Comparison of ENCODE assay signal across 16 cellular contexts in genomic region chr10:121578298-121578697, GRCh38. TPM values are rescaled to one million over a fixed set of nuclear protein-coding genes. Genes with fewer than 3 reads are reported as not detected.
DNase-seq lines count a peak whose midpoint lies in the region; ATAC-seq and TF ChIP-seq lines count a peak whose summit lies in the region.
"Had no signal": no experiment of that assay in that cellular context is flagged by ENCODE, and none has a peak within 500 bp of the region (broad histone marks: within the 10 kb centered on the region; RNA-seq: fewer than 3 reads in every experiment).

No MANE protein-coding gene starts in this region.

- in situ Hi-C loops in GM13976 (cut with MboI; ENCODE audit: low sequenced_read_pairs, unreplicated experiment), result no loop called here

- 61 to 69% methylated on average over 4 to 7 of the region's 9 CpGs for WGBS in esophagus squamous epithelium, 2 donors

- no peak overlapping the region for H3K4me3 Mint-ChIP-seq in progenitor cell of endocrine pancreas (ENCODE audit: low read depth)
- H3K4me3 Mint-ChIP-seq: CD4-positive, alpha-beta memory T cell had no signal

- H3K9me3 ChIP-seq in cardiac muscle cell (ENCODE audit: low read depth), result no peaks in the 10 kb centered on the region
- no peaks in the 10 kb centered on the region for H3K9me3 ChIP-seq in esophagus squamous epithelium
- H3K9me3 ChIP-seq in uterus, result no peaks in the 10 kb centered on the region

- no peaks in the 10 kb centered on the region for H3K27me3 Mint-ChIP-seq in progenitor cell of endocrine pancreas
- H3K27me3 Mint-ChIP-seq: CD4-positive, alpha-beta memory T cell had no signal

- no peak for TF ChIP-seq POLR2A in esophagus squamous epithelium (IDR thresholded peaks at IDR 0.05)
- TF ChIP-seq POLR2A in uterus (IDR thresholded peaks at IDR 0.05), result no peak

- peaks cover 56% of the 10 kb centered on the region for H3K4me1 Mint-ChIP-seq in progenitor cell of endocrine pancreas (ENCODE audit: low read depth)
- H3K4me1 Mint-ChIP-seq: CD4-positive, alpha-beta memory T cell had no signal

- intact Hi-C loops in left ventricle myocardium superior (cut with micrococcal nuclease) (no loop called here), esophagus squamous epithelium (cut with DNase I) (no loop called here), uterus (cut with DNase I; ENCODE audit: low total_unique reads) (no loop called here)

- DNase-seq in cardiac muscle cell (ENCODE audit: low read depth in 1 of 2, low spot score in 1 of 2) (no peak), left ventricle myocardium superior (no peak), esophagus squamous epithelium (lab: John Stamatoyannopoulos, UW) (no peak), progenitor cell of endocrine pancreas (ENCODE audit: low spot score, unreplicated experiment) (no peak), uterus (no peak), GM13976 (ENCODE audit: low spot score) (no peak), cerebellar nuclear complex (lab: John Stamatoyannopoulos, UW) (no peak), NCI-H1930 (lab: John Stamatoyannopoulos, UW) (no peak)
- DNase-seq: CD4-positive, alpha-beta memory T cell; DMS79; GM23248; KBM-7; NCI-H1436; NCI-H2081; NCI-H510A treated with DMSO at 0.1 percent for 48 hours had no signal

- ATAC-seq in left ventricle myocardium superior, result no peak

- H3K27me3 ChIP-seq in cardiac muscle cell, result no peaks in the 10 kb centered on the region
- no peaks in the 10 kb centered on the region for H3K27me3 ChIP-seq in esophagus squamous epithelium
- H3K27me3 ChIP-seq in uterus, result no peaks in the 10 kb centered on the region

- no peaks in the 10 kb centered on the region for H3K9me3 Mint-ChIP-seq in progenitor cell of endocrine pancreas (ENCODE audit: low read depth)

- peak overlapping the region; percentile 21 for H3K27ac Mint-ChIP-seq in progenitor cell of endocrine pancreas

- H3K36me3 Mint-ChIP-seq in progenitor cell of endocrine pancreas (ENCODE audit: insufficient read depth), result peaks cover 15% of the 10 kb centered on the region
- H3K36me3 Mint-ChIP-seq: CD4-positive, alpha-beta memory T cell had no signal

- H3K36me3 ChIP-seq in cardiac muscle cell (no peaks in the 10 kb centered on the region), esophagus squamous epithelium (no peaks in the 10 kb centered on the region), uterus (no peaks in the 10 kb centered on the region)

- TF ChIP-seq CTCF in cardiac muscle cell (IDR thresholded peaks at IDR 0.05; ENCODE audit: low read depth, low read length), result no peak
- no peak for TF ChIP-seq CTCF in esophagus squamous epithelium (IDR thresholded peaks at IDR 0.05)
- TF ChIP-seq CTCF in progenitor cell of endocrine pancreas (IDR thresholded peaks at IDR 0.05; ENCODE audit: unreplicated experiment), result no peak
- TF ChIP-seq CTCF in uterus (IDR thresholded peaks at IDR 0.05), result no peak
- no peak for TF ChIP-seq CTCF in GM13976 (IDR thresholded peaks at IDR 0.05; ENCODE audit: borderline replicate concordance, control extremely low read depth, extremely low read depth, insufficient read depth, missing control alignments)

- peaks cover 65% of the 10 kb centered on the region for H3K4me1 ChIP-seq in cardiac muscle cell (ENCODE audit: low read depth)
- peaks cover 8 to 77% (median 41%) of the 10 kb centered on the region in 3 donors for H3K4me1 ChIP-seq in esophagus squamous epithelium
- H3K4me1 ChIP-seq in uterus, result no peaks in the 10 kb centered on the region

- H3K27ac ChIP-seq in cardiac muscle cell (peak overlapping the region; percentile 83), esophagus squamous epithelium (peak overlapping the region in 3 of 4 donors; percentile 54 to 62 (median 60)), uterus (peak overlapping the region; percentile 28 to 39)
- H3K27ac ChIP-seq: GM23248 had no signal

- no peak overlapping the region for H3K4me3 ChIP-seq in cardiac muscle cell
- no peak overlapping the region for H3K4me3 ChIP-seq in esophagus squamous epithelium
- no peak overlapping the region for H3K4me3 ChIP-seq in uterus
- H3K4me3 ChIP-seq: GM23248 had no signal

RNA-seq across cellular contexts. Expression of gene FGFR2, which starts 19.9 kb away (rescaled TPM):
- 47.1 and 50.6 TPM in 2 replicates for total RNA-seq in cardiac muscle cell
- polyA plus RNA-seq in cardiac muscle cell, result 47.5 and 51.3 TPM in 2 replicates
- total RNA-seq in left ventricle myocardium superior, result 0.17 TPM
- total RNA-seq in esophagus squamous epithelium, result 10 to 100 TPM; 22.5 to 58.0 (median 44.4) TPM
- total RNA-seq in progenitor cell of endocrine pancreas, result 146 and 149 TPM in 2 replicates
- 100 to 1,000 TPM in 2 of 4 donors, 10 to 100 TPM in 2; 27.4 to 159 (median 111) TPM for total RNA-seq in uterus
- total RNA-seq: A172, GM23248 had no signal

Comparison
In these comparisons a context has a peak if more than half of its experiments do, and no peak if none do; other contexts are left out.
1. RNA of gene FGFR2, which starts 19.9 kb away (total RNA-seq): 27.4 to 159 TPM in uterus, 146 to 149 TPM in progenitor cell of endocrine pancreas, 22.5 to 58.0 TPM in esophagus squamous epithelium and 47.1 to 50.6 TPM in cardiac muscle cell; 0.17 TPM in left ventricle myocardium superior (single experiment); every median in the first group is over 10 times any median in the second.
2. Peak in every context shown above with its lines, with median percentiles within 50 percentile points of each other: H3K27ac ChIP-seq.